Comparison of ENCODE assay signal across 24 cellular contexts in genomic region chr13:107937841-107938240, GRCh38.
DNase-seq lines count a peak whose midpoint lies in the region; ATAC-seq, FAIRE-seq and TF ChIP-seq lines count a peak whose summit lies in the region.
"Had no signal": no experiment of that assay in that cellular context is flagged by ENCODE, and none has a peak within 500 bp of the region (broad histone marks: within the 10 kb centered on the region; RNA-seq: fewer than 3 reads in every experiment).

No MANE protein-coding gene starts in this region.

- no peaks in the 10 kb centered on the region for H3K36me3 ChIP-seq in IMR-90 (ENCODE audit: control insufficient read depth, insufficient read depth, low read length)
- no peaks in the 10 kb centered on the region for H3K36me3 ChIP-seq in SK-N-SH (replicated peaks in 1 of 2; ENCODE audit: control insufficient read depth in 1 of 2, insufficient read depth in 2 of 2, low read length in 1 of 2)
- H3K36me3 ChIP-seq: BE2C, HAP-1 had no signal

- no peak overlapping the region for H2BK15ac ChIP-seq in IMR-90 (ENCODE audit: low read depth, low read length)

- peaks cover 7% of the 10 kb centered on the region for H3F3A ChIP-seq in SK-N-SH (replicated peaks; ENCODE audit: insufficient read depth)

- peak; percentile 96 for FAIRE-seq in H54 (lab: Jason Lieb, UNC)
- FAIRE-seq: A204.1, G401.6, GM12891, GM19239, H1, HepG2 had no signal

- TF ChIP-seq POLR2A in H54 (IDR thresholded peaks at IDR 0.05; ENCODE audit: low read depth, low read length) (no peak), IMR-90 (IDR thresholded peaks at IDR 0.05; ENCODE audit: low read depth, low read length) (no peak)

- H3K9me3 ChIP-seq in IMR-90 (ENCODE audit: control insufficient read depth, insufficient read depth, low read length) (no peaks in the 10 kb centered on the region; the same call in 1 of the 2 replicates), SK-N-SH (no peaks in the 10 kb centered on the region)
- H3K9me3 ChIP-seq: BE2C, HAP-1 had no signal

- no peak overlapping the region for H2AK9ac ChIP-seq in IMR-90 (replicated peaks; ENCODE audit: low read depth, low read length, poor library complexity)

- no peak for TF ChIP-seq RAD21 in IMR-90 (IDR thresholded peaks at IDR 0.05; ENCODE audit: low read length)
- no peak for TF ChIP-seq RAD21 in SK-N-SH (IDR thresholded peaks at IDR 0.05; ENCODE audit: low read length)

- H2AK5ac ChIP-seq in IMR-90 (ENCODE audit: low read depth, low read length) = no peak overlapping the region

- TF ChIP-seq CTCF in IMR-90 (conservative IDR thresholded peaks at IDR 0.05; ENCODE audit: low read depth, low read length) (no peak), SK-N-SH (IDR thresholded peaks at IDR 0.05) (no peak)

- H3K4me1 ChIP-seq in IMR-90 (ENCODE audit: control insufficient read depth, insufficient read depth, low read length) (no peaks in the 10 kb centered on the region), SK-N-SH (ENCODE audit: control insufficient read depth in 1 of 2, insufficient read depth in 2 of 2, low read depth in 1 of 2, low read length in 1 of 2) (no peaks in the 10 kb centered on the region)
- H3K4me1 ChIP-seq: HAP-1 had no signal

- no peak overlapping the region for H4K5ac ChIP-seq in IMR-90 (ENCODE audit: low read depth, low read length)

- no peak overlapping the region for H3K18ac ChIP-seq in IMR-90 (ENCODE audit: low read depth, low read length)

- dilution Hi-C loops in IMR-90 (cut with HindIII; ENCODE audit: low sequenced_read_pairs, unreplicated experiment) = no loop called here

- no peak overlapping the region for H2BK20ac ChIP-seq in IMR-90 (ENCODE audit: low read depth, low read length)

- no peak overlapping the region for H2BK120ac ChIP-seq in IMR-90 (ENCODE audit: low read depth, low read length)

- no peak overlapping the region for H4K8ac ChIP-seq in IMR-90 (ENCODE audit: low read depth in 2 of 2, low read length in 2 of 2)

- H3K9me1 ChIP-seq in IMR-90 (ENCODE audit: insufficient read depth, low read length) = no peaks in the 10 kb centered on the region

- H3K4me3 ChIP-seq in IMR-90 (ENCODE audit: insufficient read depth, low read depth, low read length) (no peak overlapping the region), SK-N-SH (ENCODE audit: low read depth in 2 of 2, low read length in 1 of 2) (no peak overlapping the region)
- H3K4me3 ChIP-seq: HAP-1 had no signal

- no peaks in the 10 kb centered on the region for H3K79me1 ChIP-seq in IMR-90 (ENCODE audit: low read depth in 1 of 2, low read length in 2 of 2)

- H4K91ac ChIP-seq in IMR-90 (ENCODE audit: insufficient read depth, low read depth, low read length) = no peak overlapping the region

- H3K27me3 ChIP-seq in IMR-90 (ENCODE audit: control insufficient read depth, insufficient read depth, low read length) = peaks cover 17% of the 10 kb centered on the region
- no peaks in the 10 kb centered on the region; the same call in 1 of the 2 replicates for H3K27me3 ChIP-seq in SK-N-SH (ENCODE audit: insufficient read depth)
- H3K27me3 ChIP-seq: BE2C had no signal

- DNase-seq in H54 (ENCODE audit: insufficient read length, low spot score) (no peak), IMR-90 (peak; percentile 0), SK-N-SH (no peak), stromal cell of bone marrow (ENCODE audit: low read depth) (peak; percentile 1), NCI-H2029 treated with DMSO at 0.1 percent for 48 hours (lab: John Stamatoyannopoulos, UW) (no peak), NCI-H2081 (lab: John Stamatoyannopoulos, UW) (no peak), hepatic stellate cell (ENCODE audit: low spot score) (no peak)
- DNase-seq: ACHN; BE2C; C1 segment of cervical spinal cord; CD4-positive, CD25-positive, alpha-beta regulatory T cell; CD8-positive, alpha-beta memory T cell; COR-L47; DMS 273 treated with DMSO at 0.1 percent for 48 hours; DMS53; DND-41; KG1 had no signal

- H3K56ac ChIP-seq in IMR-90 (ENCODE audit: extremely low read depth, insufficient read depth, low read length) = no peak overlapping the region

- no CpG with 5 or more reads among the region's 2 CpGs for WGBS in IMR-90 (ENCODE audit: extremely low coverage in 2 of 2, insufficient read length in 1 of 2), 2 experiments
- 6% methylated on average over 2 of the region's 2 CpGs for WGBS in SK-N-SH (ENCODE audit: low lambda C conversion rate)

- no TSS peak for BruUV-seq in IMR-90 (replicated peaks; lab: Mats Ljungman, UMichigan)

- no peak overlapping the region for H3K4ac ChIP-seq in IMR-90 (ENCODE audit: low read depth, low read length)

- no peak overlapping the region for H2BK5ac ChIP-seq in IMR-90 (ENCODE audit: low read depth, low read length, poor library complexity, severe bottlenecking)

- H3K79me2 ChIP-seq in SK-N-SH (ENCODE audit: insufficient read depth) = no peaks in the 10 kb centered on the region

- H3K14ac ChIP-seq in IMR-90 (replicated peaks; ENCODE audit: low read depth, low read length) = no peak overlapping the region

- intact Hi-C loops in IMR-90 (cut with micrococcal nuclease) = no loop called here

- no peak overlapping the region for H3K23ac ChIP-seq in IMR-90 (ENCODE audit: low read depth, low read length)

- H3K9ac ChIP-seq in IMR-90 (ENCODE audit: low read depth, low read length) (no peak overlapping the region), SK-N-SH (no peak overlapping the region)

- in situ Hi-C loops in IMR-90 (cut with MboI; ENCODE audit: low sequenced_read_pairs) = no loop called here

- ATAC-seq in IMR-90 (ENCODE audit: low read depth) = peak; percentile 35; the same call in 1 of the 2 replicates
- ATAC-seq: HepG2 had no signal

- no peaks in the 10 kb centered on the region for H4K20me1 ChIP-seq in IMR-90 (ENCODE audit: insufficient read depth, low read length)
- no peaks in the 10 kb centered on the region for H4K20me1 ChIP-seq in SK-N-SH (ENCODE audit: insufficient read depth)

- no peaks in the 10 kb centered on the region for H3K9me2 ChIP-seq in SK-N-SH

- no peak for TF ChIP-seq EP300 in SK-N-SH (IDR thresholded peaks at IDR 0.05; ENCODE audit: borderline replicate concordance in 1 of 2, low read depth in 1 of 2, low read length in 1 of 2)

- POLR2A ChIA-PET in IMR-90 (lab: Charles Lee; ENCODE audit: unreplicated experiment) = no interaction called here
- POLR2A ChIA-PET in SK-N-SH (lab: Yijun Ruan, JAX) = no interaction called here

- H2AFZ ChIP-seq in IMR-90 (replicated peaks; ENCODE audit: low read length, poor library complexity) = no peak overlapping the region
- no peak overlapping the region for H2AFZ ChIP-seq in SK-N-SH (ENCODE audit: low read depth)

- no peak overlapping the region for H3K27ac ChIP-seq in IMR-90 (ENCODE audit: insufficient read depth, low read length)
- H3K27ac ChIP-seq in SK-N-SH (ENCODE audit: low read depth in 2 of 2, low read length in 1 of 2) = no peak overlapping the region

- CTCF ChIA-PET in IMR-90 (lab: Yijun Ruan, JAX) = no interaction called here
- CTCF ChIA-PET in SK-N-SH (lab: Yijun Ruan, JAX) = no interaction called here

- H3K4me2 ChIP-seq in IMR-90 (ENCODE audit: low read depth, low read length) (no peak overlapping the region), SK-N-SH (peak overlapping the region; percentile 26; the same call in 1 of the 2 replicates)

TF ChIP-seq in IMR-90, 13 proteins besides CTCF, POLR2A, EP300 and RAD21 (continues in another document):
- TF ChIP-seq MAZ (IDR thresholded peaks at IDR 0.05; ENCODE audit: borderline replicate concordance, low read depth, low read length) (no peak), BHLHE40 (IDR thresholded peaks at IDR 0.05; ENCODE audit: low read depth, low read length) (no peak), MAFK (IDR thresholded peaks at IDR 0.05; ENCODE audit: low read depth, low read length) (no peak), ELK1 (IDR thresholded peaks at IDR 0.05; ENCODE audit: borderline replicate concordance, low read depth, low read length) (no peak), MXI1 (IDR thresholded peaks at IDR 0.05; ENCODE audit: borderline replicate concordance, low read depth, low read length) (no peak), RCOR1 (IDR thresholded peaks at IDR 0.05; ENCODE audit: insufficient replicate concordance, low read length) (no peak), NFE2L2 (IDR thresholded peaks at IDR 0.05; ENCODE audit: low read depth, low read length) (no peak)

TF ChIP-seq in SK-N-SH, 30 proteins besides CTCF, POLR2A, EP300 and RAD21:
- no peak for TF ChIP-seq SMC3 (IDR thresholded peaks at IDR 0.05; ENCODE audit: low read depth, low read length)
- no peak for TF ChIP-seq USF1 (IDR thresholded peaks at IDR 0.05; ENCODE audit: borderline replicate concordance, low read depth)
- no peak for TF ChIP-seq JUND (IDR thresholded peaks at IDR 0.05)
- TF ChIP-seq GATA2 (CRISPR knock-in tag; IDR thresholded peaks at IDR 0.05) = peak; percentile 29; the same call in 1 of the 2 replicates

Comparison
In these comparisons a context has a peak if more than half of its experiments do, and no peak if none do; other contexts are left out.
1. DNase-seq: peak in IMR-90 (single experiment) and stromal cell of bone marrow (single experiment); none in H54 (single experiment), SK-N-SH (single experiment), NCI-H2029 treated with DMSO at 0.1 percent for 48 hours (single experiment), NCI-H2081 (0 of 2) and hepatic stellate cell (single experiment).